Comparison of ENCODE assay signal across 8 cellular contexts in the genomic region with DNA sequence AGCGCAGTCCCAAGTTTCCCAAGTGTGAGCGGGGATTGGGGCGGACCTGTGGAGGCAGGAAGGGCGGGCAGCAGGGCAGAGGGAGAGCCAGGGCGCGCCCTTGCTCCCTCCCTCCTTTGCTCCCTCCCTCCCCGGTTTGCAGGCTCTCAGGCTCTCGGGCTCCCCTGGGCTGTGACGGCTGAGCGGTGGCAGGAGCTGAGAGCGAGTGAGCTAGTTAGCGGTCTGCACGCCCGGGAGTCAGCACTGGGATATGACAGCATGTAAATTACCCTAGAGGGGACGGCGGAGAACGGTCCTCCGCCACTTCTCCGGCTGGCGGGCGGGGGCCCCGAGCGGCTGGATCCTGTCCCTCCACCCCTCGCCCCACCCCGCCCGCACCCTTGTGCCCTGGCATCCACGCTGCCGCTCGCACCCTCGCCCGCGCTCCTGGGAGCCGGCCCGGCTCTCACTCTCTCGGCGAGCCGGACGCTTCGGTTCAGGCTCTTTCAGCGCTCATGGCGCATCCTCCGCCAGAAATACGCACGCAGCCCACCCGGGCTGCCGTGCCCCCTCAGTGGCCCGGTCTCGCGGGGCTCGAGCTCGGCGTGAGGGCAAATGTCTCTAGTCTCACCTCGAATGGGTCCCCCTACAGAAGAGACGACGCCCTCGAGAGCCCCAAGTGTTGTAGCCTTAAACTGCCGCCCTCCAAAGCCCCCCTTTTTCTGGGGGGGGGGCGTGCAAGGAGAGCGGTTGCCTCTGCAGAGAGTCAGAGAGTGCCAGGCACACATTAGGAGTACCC. TPM values are rescaled to one million over a fixed set of nuclear protein-coding genes. Genes with fewer than 3 reads are reported as not detected.
A peak's percentile ranks its signal among the peaks of the same experiment; 100 is the strongest.
DNase-seq lines count a peak whose midpoint lies in the region; ATAC-seq, FAIRE-seq and TF ChIP-seq lines count a peak whose summit lies in the region.

A gene (minus strand): TSS at position 54 of the 778 bp plus-strand sequence. CDS start 368 bp downstream, outside the sequence.

- peak within 1 kb of the TSS; percentile 82 for H3K4me3 Mint-ChIP-seq in activated T-helper 2 cell treated with anti-CD3 and anti-CD28 coated beads, Interferon-gamma antibody, Interleukin-2, Interleukin-4, amounts not matched to agents 10 μg/mL and 5 μg/mL and 100 μg/mL, durations not matched to agents 14 hours and 24 hours and 36 hours (ENCODE audit: low read depth)
- peak within 1 kb of the TSS; percentile 79 to 97 (median 92) for H3K4me3 Mint-ChIP-seq in naive B cell

- peak within 1 kb of the TSS; percentile 59 for H2AFZ ChIP-seq in fibroblast of lung (ENCODE audit: low read length)

- no peaks in the 10 kb centered on the region for H4K20me1 ChIP-seq in fibroblast of lung (ENCODE audit: control insufficient read depth, extremely low read depth, insufficient read depth, low read length)

- FAIRE-seq in RCC 7860 (lab: Jason Lieb, UNC): peak; percentile 81

- H3K9ac ChIP-seq in fibroblast of lung (ENCODE audit: insufficient read depth, low read length): peak within 1 kb of the TSS; percentile 16
- H3K9ac ChIP-seq in subcutaneous abdominal adipose tissue (ENCODE audit: low read length in 5 of 5): peak within 1 kb of the TSS in 4 of 5 donors; percentile 36 to 72 (median 57)

- H3K9me3 ChIP-seq in fibroblast of lung (ENCODE audit: control insufficient read depth, insufficient read depth, low read depth, low read length) (no peaks in the 10 kb centered on the region), subcutaneous abdominal adipose tissue (ENCODE audit: control insufficient read depth in 5 of 5, low read length in 5 of 5) (no peaks in the 10 kb centered on the region)

- DNase-seq in DMS 273 (lab: John Stamatoyannopoulos, UW; ENCODE audit: unreplicated experiment) (peak; percentile 85), HuH-7 (ENCODE audit: low spot score) (peak; percentile 72), RCC 7860 (ENCODE audit: low spot score) (peak; percentile 65), fibroblast of lung (ENCODE audit: low read depth in 2 of 2) (peak; percentile 54 to 79), naive B cell (peak; percentile 43)
- peak; percentile 26 for DNase-seq in activated T-helper 2 cell treated with anti-CD3 and anti-CD28 coated beads, Interferon-gamma antibody, Interleukin-2, Interleukin-4, amounts not matched to agents 10 μg/mL and 5 μg/mL and 100 μg/mL, durations not matched to agents 14 hours and 24 hours and 36 hours (ENCODE audit: low spot score)

- no peaks in the 10 kb centered on the region for H3K79me2 ChIP-seq in fibroblast of lung (ENCODE audit: control insufficient read depth, insufficient read depth, low read length)

- H3K4me3 ChIP-seq in fibroblast of lung (replicated peaks in 1 of 4; ENCODE audit: control extremely low read depth in 1 of 4, insufficient read depth in 1 of 4, low read depth in 3 of 4, low read length in 4 of 4) (peak within 1 kb of the TSS; percentile 28 to 61 (median 44)), subcutaneous abdominal adipose tissue (ENCODE audit: low read depth in 1 of 5, low read length in 5 of 5) (peak within 1 kb of the TSS; percentile 64 to 75 (median 70))

- peaks cover 3% of the 10 kb centered on the region for H3K4me1 ChIP-seq in fibroblast of lung (ENCODE audit: control insufficient read depth, extremely low read depth, insufficient read depth, low read length)
- H3K4me1 ChIP-seq in subcutaneous abdominal adipose tissue (ENCODE audit: control insufficient read depth in 5 of 5, insufficient read depth in 5 of 5, low read length in 5 of 5): peaks cover 0 to 31% (median 27%) of the 10 kb centered on the region in 5 donors

- H3K27me3 ChIP-seq in fibroblast of lung (ENCODE audit: control insufficient read depth, insufficient read depth, low read length): peaks cover 13% of the 10 kb centered on the region
- H3K27me3 ChIP-seq in subcutaneous abdominal adipose tissue (ENCODE audit: control insufficient read depth in 5 of 5, insufficient read depth in 4 of 5, low read length in 5 of 5): peaks cover 0 to 20% (median 5%) of the 10 kb centered on the region in 5 donors

- H3K36me3 ChIP-seq in fibroblast of lung (ENCODE audit: control insufficient read depth, insufficient read depth, low read length) (no peaks in the 10 kb centered on the region), subcutaneous abdominal adipose tissue (ENCODE audit: control insufficient read depth in 5 of 5, insufficient read depth in 5 of 5, low read length in 5 of 5) (no peaks in the 10 kb centered on the region)

- no peaks in the 10 kb centered on the region for H3K9me3 Mint-ChIP-seq in activated T-helper 2 cell treated with anti-CD3 and anti-CD28 coated beads, Interferon-gamma antibody, Interleukin-2, Interleukin-4, amounts not matched to agents 10 μg/mL and 5 μg/mL and 100 μg/mL, durations not matched to agents 14 hours and 24 hours and 36 hours
- H3K9me3 Mint-ChIP-seq in naive B cell: peaks cover 0 to 2% (median 0%) of the 10 kb centered on the region in 7 donors

- H3K27ac ChIP-seq in fibroblast of lung (ENCODE audit: insufficient read depth, low read length) (no peak within 1 kb of the TSS), subcutaneous abdominal adipose tissue (ENCODE audit: low read depth, low read length) (peak within 1 kb of the TSS; percentile 30)

- ATAC-seq in GM21529 (IDR thresholded peaks at IDR 0.05; ENCODE audit: unreplicated experiment) (peak; percentile 81), naive B cell (ENCODE audit: low read depth in 2 of 2) (peak; percentile 70 to 74)

- peak within 1 kb of the TSS; percentile 75 for H3K4me2 ChIP-seq in fibroblast of lung (ENCODE audit: extremely low read depth, insufficient read depth, low read length)

- intact Hi-C loops in activated T-helper 2 cell treated with anti-CD3 and anti-CD28 coated beads, Interferon-gamma antibody, Interleukin-2, Interleukin-4, amounts not matched to agents 10 μg/mL and 5 μg/mL and 100 μg/mL, durations not matched to agents 14 hours and 24 hours and 36 hours (cut with micrococcal nuclease): loop anchor here (1.0 to 5.0 kb wide), 5 partner anchors 50 to 239 kb away; no protein-coding TSS in a partner anchor

- H3K27ac Mint-ChIP-seq in activated T-helper 2 cell treated with anti-CD3 and anti-CD28 coated beads, Interferon-gamma antibody, Interleukin-2, Interleukin-4, amounts not matched to agents 10 μg/mL and 5 μg/mL and 100 μg/mL, durations not matched to agents 14 hours and 24 hours and 36 hours: no peak within 1 kb of the TSS
- peak within 1 kb of the TSS; percentile 6 to 95 (median 77) for H3K27ac Mint-ChIP-seq in naive B cell

- TF ChIP-seq CTCF in fibroblast of lung (conservative IDR thresholded peaks at IDR 0.05 in 1 of 2, IDR thresholded peaks at IDR 0.05 in 1 of 2; ENCODE audit: low read depth in 1 of 2, low read length in 2 of 2): peak in 1 of 2 donors; percentile 10

- H3K27me3 Mint-ChIP-seq in activated T-helper 2 cell treated with anti-CD3 and anti-CD28 coated beads, Interferon-gamma antibody, Interleukin-2, Interleukin-4, amounts not matched to agents 10 μg/mL and 5 μg/mL and 100 μg/mL, durations not matched to agents 14 hours and 24 hours and 36 hours (ENCODE audit: low read depth): peaks cover 19% of the 10 kb centered on the region
- H3K27me3 Mint-ChIP-seq in naive B cell: peaks cover 0 to 15% (median 0%) of the 10 kb centered on the region in 3 donors

- peaks cover 12% of the 10 kb centered on the region for H3K4me1 Mint-ChIP-seq in activated T-helper 2 cell treated with anti-CD3 and anti-CD28 coated beads, Interferon-gamma antibody, Interleukin-2, Interleukin-4, amounts not matched to agents 10 μg/mL and 5 μg/mL and 100 μg/mL, durations not matched to agents 14 hours and 24 hours and 36 hours (ENCODE audit: low read depth)
- peaks cover 13 to 20% (median 15%) of the 10 kb centered on the region in 3 donors for H3K4me1 Mint-ChIP-seq in naive B cell

- H3K36me3 Mint-ChIP-seq in activated T-helper 2 cell treated with anti-CD3 and anti-CD28 coated beads, Interferon-gamma antibody, Interleukin-2, Interleukin-4, amounts not matched to agents 10 μg/mL and 5 μg/mL and 100 μg/mL, durations not matched to agents 14 hours and 24 hours and 36 hours (ENCODE audit: low read depth): no peaks in the 10 kb centered on the region
- no peaks in the 10 kb centered on the region for H3K36me3 Mint-ChIP-seq in naive B cell

RNA-seq across cellular contexts. Expression of the gene that starts here (rescaled TPM):
- 19.1 and 23.1 TPM in 2 replicates for total RNA-seq in activated T-helper 2 cell treated with anti-CD3 and anti-CD28 coated beads, Interferon-gamma antibody, Interleukin-2, Interleukin-4, amounts not matched to agents 10 μg/mL and 5 μg/mL and 100 μg/mL, durations not matched to agents 14 hours and 24 hours and 36 hours
- total RNA-seq in fibroblast of lung: 32.4 and 51.5 TPM in 2 replicates
- polyA plus RNA-seq in fibroblast of lung (9.7 and 24.2 TPM in 2 replicates), naive B cell (ENCODE audit: low read depth in 6 of 6) (1,000 to 10,000 TPM in 5 of 6 donors, 100 to 1,000 TPM in 1; 962 to 3,491 (median 1,874) TPM)
- polyA plus RNA-seq in fibroblast of lung (2012): 6.5 and 16.0 TPM in 2 replicates
- polyA minus RNA-seq in fibroblast of lung (ENCODE audit: low replicate concordance): 4.8 and 6.7 TPM in 2 replicates

Comparison
In these comparisons a context has a peak if more than half of its experiments do, and no peak if none do; other contexts are left out.
1. RNA of the gene that starts here (polyA plus RNA-seq): 962 to 3,491 TPM in naive B cell; 6.5 to 24.2 TPM in fibroblast of lung; every median in the first group is over 10 times any median in the second.
2. DNase-seq: peak in every context shown above with its lines; median percentile 85 in DMS 273; 72 in HuH-7; 66 in fibroblast of lung; 65 in RCC 7860; 43 in naive B cell; 26 in activated T-helper 2 cell treated with anti-CD3 and anti-CD28 coated beads, Interferon-gamma antibody, Interleukin-2, Interleukin-4, amounts not matched to agents 10 μg/mL and 5 μg/mL and 100 μg/mL, durations not matched to agents 14 hours and 24 hours and 36 hours.